ENCODE assay signal across 35 cellular contexts in the genomic region with DNA sequence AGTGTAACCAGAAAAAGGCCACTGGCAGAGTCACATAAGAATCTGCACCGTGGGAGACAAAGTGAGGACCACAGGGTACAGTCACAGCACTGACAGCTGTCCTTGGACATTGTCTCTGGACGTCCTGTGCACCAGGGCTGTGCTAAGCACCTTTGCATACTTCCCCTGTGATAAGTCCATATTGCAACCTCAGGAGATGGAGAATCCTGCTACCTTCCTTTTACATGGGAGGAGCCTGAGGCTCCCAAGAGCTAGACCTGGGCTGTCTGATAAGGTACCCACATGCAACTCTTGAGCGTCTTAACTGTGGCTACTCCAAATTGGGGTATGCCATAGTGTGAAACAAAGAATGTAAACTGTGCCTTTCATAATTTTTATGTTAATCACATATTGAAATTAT. TPM values are rescaled to one million over a fixed set of nuclear protein-coding genes. Genes with fewer than 3 reads are reported as not detected.
"Had no signal": no experiment of that assay in that cellular context is flagged by ENCODE, and none has a peak within 500 bp of the region (broad histone marks: within the 10 kb centered on the region; RNA-seq: fewer than 3 reads in every experiment).

No MANE protein-coding gene starts in this region.

- H3K9ac ChIP-seq: neural progenitor cell, parathyroid adenoma had no signal

- H3K27ac Mint-ChIP-seq: naive thymus-derived CD4-positive, alpha-beta T cell; natural killer cell; nephron; neural progenitor cell; progenitor cell of endocrine pancreas; stimulated activated memory B cell treated with anti-CD40 and anti-IgM and Interleukin-4, amounts not matched to agents 10 μg/mL and 1 μg/mL and 100 μg/mL, for 72 hours; stimulated activated naive CD8-positive, alpha-beta T cell treated with anti-CD3 and anti-CD28 coated beads, Interleukin-15, amount 100 ng/mL, for 72 hours; type B pancreatic cell had no signal

- H3K4me1 ChIP-seq: parathyroid adenoma, psoas muscle, spleen, testis had no signal

- H3K4me3 ChIP-seq: neural progenitor cell, ovary, psoas muscle, skin epidermis, smooth muscle cell, spleen, suprapubic skin, testis, tibial artery, upper lobe of right lung, vagina had no signal

- H3K27me3 ChIP-seq: neural progenitor cell, ovary, suprapubic skin, testis, vagina had no signal

- H3K36me3 Mint-ChIP-seq: naive thymus-derived CD4-positive, alpha-beta T cell; natural killer cell; neural progenitor cell; stimulated activated memory B cell treated with anti-CD40 and anti-IgM and Interleukin-4, amounts not matched to agents 10 μg/mL and 1 μg/mL and 100 μg/mL, for 72 hours; type B pancreatic cell had no signal

- H3K27ac ChIP-seq: neural progenitor cell, ovary, parathyroid adenoma, psoas muscle, skin epidermis, spleen, suprapubic skin, testis, tibial artery, upper lobe of right lung, vagina had no signal

- H3K9me3 Mint-ChIP-seq: natural killer cell; nephron; neural progenitor cell; stimulated activated naive CD8-positive, alpha-beta T cell treated with anti-CD3 and anti-CD28 coated beads, Interleukin-15, amount 100 ng/mL, for 72 hours; type B pancreatic cell had no signal

- H2AFZ ChIP-seq: neural progenitor cell, parathyroid adenoma had no signal

- H3K4me3 Mint-ChIP-seq: naive thymus-derived CD4-positive, alpha-beta T cell; natural killer cell; nephron; neural progenitor cell; stimulated activated memory B cell treated with anti-CD40 and anti-IgM and Interleukin-4, amounts not matched to agents 10 μg/mL and 1 μg/mL and 100 μg/mL, for 72 hours; stimulated activated naive CD8-positive, alpha-beta T cell treated with anti-CD3 and anti-CD28 coated beads, Interleukin-15, amount 100 ng/mL, for 72 hours; type B pancreatic cell had no signal

- H3K79me2 ChIP-seq: parathyroid adenoma had no signal

- H3K27me3 Mint-ChIP-seq: stimulated activated memory B cell treated with anti-CD40 and anti-IgM and Interleukin-4, amounts not matched to agents 10 μg/mL and 1 μg/mL and 100 μg/mL, for 72 hours had no signal

- H3K4me1 Mint-ChIP-seq: natural killer cell, nephron had no signal

- H3K4me2 ChIP-seq: neural progenitor cell, smooth muscle cell had no signal

- H3K36me3 ChIP-seq: neural progenitor cell, ovary, spleen, suprapubic skin, tibial artery, upper lobe of right lung, vagina had no signal

- H3K9me3 ChIP-seq: ovary, psoas muscle, spleen, suprapubic skin, testis, tibial artery, upper lobe of right lung, vagina had no signal

- DNase-seq: naive thymus-derived CD4-positive, alpha-beta T cell; natural killer cell; occipital lobe; ovary; posterior cingulate gyrus; psoas muscle; right cardiac atrium; spleen; stimulated activated CD4-positive, alpha-beta T cell treated with anti-CD3 and anti-CD28 coated beads, Interleukin-12 subunit alpha, Interleukin-12 subunit beta, amount 100 ng/mL, for 4 hours; stimulated activated CD4-positive, alpha-beta T cell treated with anti-CD3 and anti-CD28 coated beads, Interleukin-1b, Interleukin-23, amount 100 ng/mL, for 48 hours; stimulated activated CD4-positive, alpha-beta T cell treated with anti-CD3 and anti-CD28 coated beads, Interleukin-4, amount 100 ng/mL, for 1 hour; stimulated activated CD4-positive, alpha-beta T cell treated with anti-CD3 and anti-CD28 coated beads, Interleukin-4, amount 100 ng/mL, for 4 hours; stimulated activated CD8-positive, alpha-beta memory T cell treated with anti-CD3 and anti-CD28 coated beads, Interleukin-4, amount 100 ng/mL, for 48 hours; stimulated activated naive CD4-positive, alpha-beta T cell; stimulated activated naive CD8-positive, alpha-beta T cell treated with anti-CD3 and anti-CD28 coated beads, Interleukin-15, amount 100 ng/mL, for 72 hours; stimulated activated naive CD8-positive, alpha-beta T cell treated with anti-CD3 and anti-CD28 coated beads, Interleukin-15, Interleukin-2, amounts not matched to agents 100 U/mL and 50 U/mL, for 24 hours; substantia nigra; testis; tibial artery; upper lobe of right lung had no signal

RNA-seq across cellular contexts. Expression of gene FETUB, which starts 2.5 kb away (rescaled TPM):
- total RNA-seq: naive thymus-derived CD4-positive, alpha-beta T cell; natural killer cell; occipital lobe; osteoblast; ovary; progenitor cell of endocrine pancreas; psoas muscle; renal cortical epithelial cell; right cardiac atrium; sciatic nerve; spleen; upper lobe of right lung; urinary bladder had no signal
- polyA plus RNA-seq: naive thymus-derived CD4-positive, alpha-beta T cell; neural cell; ovary; psoas muscle; smooth muscle cell; spleen; urinary bladder had no signal

RNA-seq across cellular contexts. Expression of gene AHSG, which starts 24.8 kb away (rescaled TPM):
- total RNA-seq: naive thymus-derived CD4-positive, alpha-beta T cell; natural killer cell; osteoblast; psoas muscle; renal cortical epithelial cell; sciatic nerve; upper lobe of right lung; vagina had no signal
- polyA plus RNA-seq: naive thymus-derived CD4-positive, alpha-beta T cell; ovary; psoas muscle; spleen had no signal

RNA-seq across cellular contexts. Expression of gene HRG, which starts 28.2 kb away (rescaled TPM):
- total RNA-seq: naive thymus-derived CD4-positive, alpha-beta T cell; natural killer cell; occipital lobe; osteoblast; progenitor cell of endocrine pancreas; psoas muscle; sciatic nerve; smooth muscle cell; spleen; testis; upper lobe of right lung; urinary bladder had no signal
- polyA plus RNA-seq: naive thymus-derived CD4-positive, alpha-beta T cell; neural cell; ovary; psoas muscle; right cardiac atrium; smooth muscle cell; spleen had no signal
